Comparison of ENCODE assay signal across 8 cellular contexts in genomic region chr15:40108061-40108854, GRCh38. TPM values are rescaled to one million over a fixed set of nuclear protein-coding genes. Genes with fewer than 3 reads are reported as not detected.
DNase-seq lines count a peak whose midpoint lies in the region; ATAC-seq, FAIRE-seq and TF ChIP-seq lines count a peak whose summit lies in the region.

No MANE protein-coding gene starts in this region.

- no peak overlapping the region; the same call in 1 of the 2 replicates for H2AFZ ChIP-seq in Loucy (ENCODE audit: low read length)

- H3K4me1 Mint-ChIP-seq in activated CD4-positive, alpha-beta T cell treated with anti-CD3 and anti-CD28 coated beads, Interleukin-2, amount 10 ng/mL, durations not matched to agents 24 days and 14 days: peaks cover 54% of the 10 kb centered on the region
- peaks cover 69% of the 10 kb centered on the region for H3K4me1 Mint-ChIP-seq in brain
- H3K4me1 Mint-ChIP-seq in stimulated activated effector memory CD8-positive, alpha-beta T cell treated with anti-CD3 and anti-CD28 coated beads, Interleukin-12 subunit alpha, Interleukin-12 subunit beta, amount 100 ng/mL, for 72 hours: peaks cover 57% of the 10 kb centered on the region

- DNase-seq in activated CD4-positive, alpha-beta T cell treated with anti-CD3 and anti-CD28 coated beads, Interleukin-2, amount 10 ng/mL, durations not matched to agents 24 days and 14 days: no peak
- no peak for DNase-seq in activated CD4-positive, alpha-beta T cell treated with anti-CD3 and anti-CD28 coated beads, Interleukin-2, amount 50 U/mL, for 48 hours
- DNase-seq in kidney (no peak), SW480 (ENCODE audit: low spot score) (no peak)
- DNase-seq in stimulated activated effector memory CD8-positive, alpha-beta T cell treated with anti-CD3 and anti-CD28 coated beads, Interleukin-12 subunit alpha, Interleukin-12 subunit beta, amount 100 ng/mL, for 72 hours (ENCODE audit: low spot score in 2 of 2): no peak

- H3K36me3 ChIP-seq in Loucy (ENCODE audit: insufficient read depth, low read length) (no peaks in the 10 kb centered on the region), kidney (ENCODE audit: control insufficient read depth in 1 of 2, insufficient read depth in 2 of 2, low read length in 2 of 2) (no peaks in the 10 kb centered on the region)

- H3K9me3 ChIP-seq in Loucy (ENCODE audit: insufficient read depth, low read depth, low read length) (no peaks in the 10 kb centered on the region), kidney (ENCODE audit: control insufficient read depth in 1 of 2, low read length in 2 of 2) (no peaks in the 10 kb centered on the region)

- no peaks in the 10 kb centered on the region for H3K9me3 Mint-ChIP-seq in activated CD4-positive, alpha-beta T cell treated with anti-CD3 and anti-CD28 coated beads, Interleukin-2, amount 10 ng/mL, durations not matched to agents 24 days and 14 days
- peaks cover 0 to 6% (median 0%) of the 10 kb centered on the region in 5 experiments for H3K9me3 Mint-ChIP-seq in brain
- H3K9me3 Mint-ChIP-seq in stimulated activated effector memory CD8-positive, alpha-beta T cell treated with anti-CD3 and anti-CD28 coated beads, Interleukin-12 subunit alpha, Interleukin-12 subunit beta, amount 100 ng/mL, for 72 hours: no peaks in the 10 kb centered on the region

- H3K9ac ChIP-seq in Loucy (ENCODE audit: low read depth, low read length, poor library complexity, severe bottlenecking) (peak overlapping the region; percentile 41), kidney (ENCODE audit: low read length in 2 of 2) (peak overlapping the region; percentile 35 to 57)

- peak overlapping the region; percentile 95 for H3K4me3 Mint-ChIP-seq in activated CD4-positive, alpha-beta T cell treated with anti-CD3 and anti-CD28 coated beads, Interleukin-2, amount 10 ng/mL, durations not matched to agents 24 days and 14 days
- peak overlapping the region; percentile 87 to 94 (median 93) for H3K4me3 Mint-ChIP-seq in brain
- peak overlapping the region; percentile 92 for H3K4me3 Mint-ChIP-seq in stimulated activated effector memory CD8-positive, alpha-beta T cell treated with anti-CD3 and anti-CD28 coated beads, Interleukin-12 subunit alpha, Interleukin-12 subunit beta, amount 100 ng/mL, for 72 hours

- H3K27ac ChIP-seq in kidney (ENCODE audit: low read depth in 2 of 2, low read length in 2 of 2): peak overlapping the region; percentile 35 to 68

- intact Hi-C loops in activated CD4-positive, alpha-beta T cell treated with anti-CD3 and anti-CD28 coated beads, Interleukin-2, amount 10 ng/mL, durations not matched to agents 24 days and 14 days (cut with micrococcal nuclease): loop anchor here (1.0 to 5.0 kb wide), 3 partner anchors 53 to 326 kb away; partner anchors contain the start of genes BUB1B, FSIP1 and SRP14
- intact Hi-C loops in kidney (cut with DNase I): no loop called here

- H3K9me2 ChIP-seq in Loucy (replicated peaks; ENCODE audit: low read depth, low read length): no peaks in the 10 kb centered on the region

- peak; percentile 2 for ATAC-seq in stimulated activated effector memory CD8-positive, alpha-beta T cell treated with anti-CD3 and anti-CD28 coated beads, Interleukin-12 subunit alpha, Interleukin-12 subunit beta, amount 100 ng/mL, for 72 hours
- no peak for ATAC-seq in HG02852 (IDR thresholded peaks at IDR 0.05; ENCODE audit: unreplicated experiment)

- peak overlapping the region; percentile 81 for H3K27ac Mint-ChIP-seq in activated CD4-positive, alpha-beta T cell treated with anti-CD3 and anti-CD28 coated beads, Interleukin-2, amount 10 ng/mL, durations not matched to agents 24 days and 14 days
- H3K27ac Mint-ChIP-seq in brain: peak overlapping the region; percentile 76 to 97 (median 83)
- H3K27ac Mint-ChIP-seq in stimulated activated effector memory CD8-positive, alpha-beta T cell treated with anti-CD3 and anti-CD28 coated beads, Interleukin-12 subunit alpha, Interleukin-12 subunit beta, amount 100 ng/mL, for 72 hours: peak overlapping the region; percentile 86

- peaks cover 10% of the 10 kb centered on the region for H3K27me3 Mint-ChIP-seq in activated CD4-positive, alpha-beta T cell treated with anti-CD3 and anti-CD28 coated beads, Interleukin-2, amount 10 ng/mL, durations not matched to agents 24 days and 14 days
- H3K27me3 Mint-ChIP-seq in brain: peaks cover 37% of the 10 kb centered on the region

- H3F3A ChIP-seq in Loucy (ENCODE audit: low read depth): no peaks in the 10 kb centered on the region

- H3K36me3 Mint-ChIP-seq in activated CD4-positive, alpha-beta T cell treated with anti-CD3 and anti-CD28 coated beads, Interleukin-2, amount 10 ng/mL, durations not matched to agents 24 days and 14 days (ENCODE audit: low read depth): peaks cover 10% of the 10 kb centered on the region
- H3K36me3 Mint-ChIP-seq in brain: no peaks in the 10 kb centered on the region
- peaks cover 20% of the 10 kb centered on the region for H3K36me3 Mint-ChIP-seq in stimulated activated effector memory CD8-positive, alpha-beta T cell treated with anti-CD3 and anti-CD28 coated beads, Interleukin-12 subunit alpha, Interleukin-12 subunit beta, amount 100 ng/mL, for 72 hours

- H3K27me3 ChIP-seq in Loucy (ENCODE audit: insufficient read depth, low read length, poor library complexity, severe bottlenecking): no peaks in the 10 kb centered on the region

- peak overlapping the region; percentile 73 for H3K4me3 ChIP-seq in Loucy (ENCODE audit: low read length, poor library complexity, severe bottlenecking)
- peak overlapping the region; percentile 76 to 79 for H3K4me3 ChIP-seq in kidney (ENCODE audit: low read length in 2 of 2)

- no peak for FAIRE-seq in kidney (lab: Jason Lieb, UNC)

- TF ChIP-seq CTCF in Loucy (conservative IDR thresholded peaks at IDR 0.05; ENCODE audit: low read length): no peak
- no peak for TF ChIP-seq CTCF in brain (conservative IDR thresholded peaks at IDR 0.05)
- no peak for TF ChIP-seq CTCF in kidney (IDR thresholded peaks at IDR 0.05; ENCODE audit: borderline replicate concordance, extremely low read depth, insufficient read depth)

- H4K20me1 ChIP-seq in Loucy (ENCODE audit: insufficient read depth, low read length, poor library complexity, severe bottlenecking): no peaks in the 10 kb centered on the region

- H3K4me1 ChIP-seq in Loucy (ENCODE audit: insufficient read depth, low read length, poor library complexity, severe bottlenecking) (peaks cover 54% of the 10 kb centered on the region), kidney (ENCODE audit: control insufficient read depth in 1 of 2, insufficient read depth in 1 of 2, low read depth in 1 of 2, low read length in 2 of 2) (peaks cover 17 to 42% of the 10 kb centered on the region in 2 donors)

- H3K4me2 ChIP-seq in Loucy (ENCODE audit: low read depth, low read length, poor library complexity, severe bottlenecking): peak overlapping the region; percentile 72

- H3K79me2 ChIP-seq in Loucy (ENCODE audit: insufficient read depth, low read length): no peaks in the 10 kb centered on the region; the same call in 1 of the 2 replicates

RNA-seq across cellular contexts. Expression of gene BMF, which starts 0.4 kb away (rescaled TPM):
- 8.4 and 9.1 TPM in 2 replicates for total RNA-seq in activated CD4-positive, alpha-beta T cell treated with anti-CD3 and anti-CD28 coated beads, Interleukin-2, amount 10 ng/mL, durations not matched to agents 24 days and 14 days
- polyA plus RNA-seq in brain (ENCODE audit: insufficient read depth, low read depth, low replicate concordance) (22.7 TPM), kidney (ENCODE audit: insufficient read depth, low read depth, low replicate concordance) (3.6 TPM)
- 19.7 TPM for total RNA-seq in kidney

RNA-seq across cellular contexts. Expression of gene BUB1B, which starts 52.6 kb away (rescaled TPM):
- total RNA-seq in activated CD4-positive, alpha-beta T cell treated with anti-CD3 and anti-CD28 coated beads, Interleukin-2, amount 10 ng/mL, durations not matched to agents 24 days and 14 days: 69.3 and 73.1 TPM in 2 replicates
- polyA plus RNA-seq in brain (ENCODE audit: insufficient read depth, low read depth, low replicate concordance): 22.6 TPM
- total RNA-seq in kidney: 0.94 TPM
- 0.69 TPM for polyA plus RNA-seq in kidney (ENCODE audit: insufficient read depth, low read depth, low replicate concordance)

Comparison
In these comparisons a context has a peak if more than half of its experiments do, and no peak if none do; other contexts are left out.
1. RNA of gene BUB1B, which starts 52.6 kb away (total RNA-seq): 69.3 to 73.1 TPM in activated CD4-positive, alpha-beta T cell treated with anti-CD3 and anti-CD28 coated beads, Interleukin-2, amount 10 ng/mL, durations not matched to agents 24 days and 14 days; 0.94 TPM in kidney (single experiment); every median in the first group is over 10 times any median in the second.
2. Peak in every context shown above with its lines, with median percentiles within 50 percentile points of each other: H3K27ac Mint-ChIP-seq and H3K4me3 Mint-ChIP-seq.